Comparison of ENCODE assay signal across 26 cellular contexts in genomic region chr4:26223160-26223559, GRCh38.
A peak's percentile ranks its signal among the peaks of the same experiment; 100 is the strongest.
DNase-seq lines count a peak whose midpoint lies in the region; ATAC-seq, FAIRE-seq and TF ChIP-seq lines count a peak whose summit lies in the region.
"Had no signal": no experiment of that assay in that cellular context is flagged by ENCODE, and none has a peak within 500 bp of the region (broad histone marks: within the 10 kb centered on the region; RNA-seq: fewer than 3 reads in every experiment).

No MANE protein-coding gene starts in this region.

- no peaks in the 10 kb centered on the region for H3K79me2 ChIP-seq in keratinocyte (ENCODE audit: control insufficient read depth, insufficient read depth, low read length)

- DNase-seq in AG10803 (ENCODE audit: low read depth), result peak; percentile 39
- peak; percentile 16 for DNase-seq in HT1080 (ENCODE audit: low read depth)
- DNase-seq in amniotic epithelial cell (ENCODE audit: low read depth), result peak; percentile 49
- peak; percentile 68 for DNase-seq in keratinocyte (ENCODE audit: low read depth, low spot score)
- no peak for DNase-seq in posterior vena cava (ENCODE audit: low spot score)
- DNase-seq in activated T-cell treated with anti-CD3 and anti-CD28 coated beads, Interleukin-2, amount 50 U/mL, for 72 hours, result no peak
- DNase-seq in OCI-M2 (lab: John Stamatoyannopoulos, UW; ENCODE audit: unreplicated experiment), result no peak
- DNase-seq: activated CD4-positive, alpha-beta memory T cell treated with anti-CD3 and anti-CD28 coated beads, Interleukin-2, amount 10 ng/mL, durations not matched to agents 7 days and 5 days; activated naive CD4-positive, alpha-beta T cell treated with anti-CD3 and anti-CD28 coated beads, Interleukin-2, amount 50 U/mL, for 16 hours; Calu3; cerebellar nuclear complex; erythroblast; GOT3; naive B cell; NCI-H1417 treated with DMSO at 0.1 percent for 48 hours; NK-92 treated with Interleukin-12 subunit alpha and Interleukin-12 subunit beta, amount 100 ng/mL, for 24 hours; pancreas; right lobe of liver; RPMI8226; upper lobe of right lung had no signal

- H3K27me3 ChIP-seq in keratinocyte (ENCODE audit: control insufficient read depth, extremely low read depth, insufficient read depth, low read length), result peaks cover 2% of the 10 kb centered on the region
- H3K27me3 ChIP-seq: ascending aorta; BLaER1 treated with 17β-estradiol and CSF1 and Interleukin-3, amounts not matched to agents 10 nM and 100 nM; pancreas; right lobe of liver; upper lobe of right lung had no signal

- no peaks in the 10 kb centered on the region for H3K36me3 ChIP-seq in keratinocyte (ENCODE audit: control insufficient read depth in 2 of 2, extremely low read depth in 1 of 2, insufficient read depth in 2 of 2, low read length in 2 of 2)
- H3K36me3 ChIP-seq: ascending aorta, pancreas, right lobe of liver, upper lobe of right lung had no signal

- H4K20me1 ChIP-seq in keratinocyte (ENCODE audit: control insufficient read depth, extremely low read depth, insufficient read depth, low read length), result no peaks in the 10 kb centered on the region

- H3K9me1 ChIP-seq in keratinocyte (ENCODE audit: control insufficient read depth, extremely low read depth, insufficient read depth, low read length), result no peaks in the 10 kb centered on the region

- H3K4me1 Mint-ChIP-seq in activated T-cell treated with anti-CD3 and anti-CD28 coated beads, Interleukin-2, amount 50 U/mL, for 72 hours (ENCODE audit: low read depth), result no peaks in the 10 kb centered on the region
- H3K4me1 Mint-ChIP-seq: activated CD4-positive, alpha-beta memory T cell treated with anti-CD3 and anti-CD28 coated beads, Interleukin-2, amount 10 ng/mL, durations not matched to agents 7 days and 5 days had no signal

- H3K4me1 ChIP-seq in keratinocyte (ENCODE audit: control insufficient read depth, extremely low read depth, insufficient read depth, low read length), result peaks cover 21% of the 10 kb centered on the region
- H3K4me1 ChIP-seq: ascending aorta, pancreas, upper lobe of right lung had no signal

- TF ChIP-seq CTCF in AG10803 (conservative IDR thresholded peaks at IDR 0.05; ENCODE audit: low read length), result no peak
- TF ChIP-seq CTCF in keratinocyte (optimal IDR thresholded peaks at IDR 0.05 in 1 of 3, IDR thresholded peaks at IDR 0.05 in 1 of 3, conservative IDR thresholded peaks at IDR 0.05 in 1 of 3; ENCODE audit: extremely low read depth in 1 of 3, insufficient read depth in 2 of 3, low read length in 3 of 3), result no peak

- no peak for ATAC-seq in HG02884 (IDR thresholded peaks at IDR 0.05; ENCODE audit: unreplicated experiment)
- no peak for ATAC-seq in activated T-cell treated with anti-CD3 and anti-CD28 coated beads, Interleukin-2, amount 50 U/mL, for 72 hours (replicated peaks in 1 of 2)
- ATAC-seq: pancreas, right lobe of liver, SK-N-SH treated with all-trans-retinoic acid at 6 μM for 48 hours, upper lobe of right lung had no signal

- no peak overlapping the region for H3K27ac Mint-ChIP-seq in activated T-cell treated with anti-CD3 and anti-CD28 coated beads, Interleukin-2, amount 50 U/mL, for 72 hours
- H3K27ac Mint-ChIP-seq: activated CD4-positive, alpha-beta memory T cell treated with anti-CD3 and anti-CD28 coated beads, Interleukin-2, amount 10 ng/mL, durations not matched to agents 7 days and 5 days; memory B cell had no signal

- no peak overlapping the region for H3K27ac ChIP-seq in keratinocyte (ENCODE audit: control insufficient read depth, insufficient read depth, low read length)
- H3K27ac ChIP-seq: ascending aorta; BLaER1 treated with 17β-estradiol and CSF1 and Interleukin-3, amounts not matched to agents 10 nM and 100 nM; pancreas; right lobe of liver; upper lobe of right lung had no signal

- peaks cover 12% of the 10 kb centered on the region for H3K27me3 Mint-ChIP-seq in activated T-cell treated with anti-CD3 and anti-CD28 coated beads, Interleukin-2, amount 50 U/mL, for 72 hours (ENCODE audit: low read depth)
- H3K27me3 Mint-ChIP-seq: activated CD4-positive, alpha-beta memory T cell treated with anti-CD3 and anti-CD28 coated beads, Interleukin-2, amount 10 ng/mL, durations not matched to agents 7 days and 5 days had no signal

- dilution Hi-C loops in keratinocyte (cut with MboI; ENCODE audit: extremely low pct_ligation_motif_present, low sequenced_read_pairs), result no loop called here

- peak; percentile 95 for FAIRE-seq in keratinocyte (lab: Jason Lieb, UNC)
- FAIRE-seq: frontal cortex, pancreas had no signal

- intact Hi-C loops in posterior vena cava (cut with DNase I), result no loop called here

- peaks cover 0 to 1% of the 10 kb centered on the region in 2 donors for H3K36me3 Mint-ChIP-seq in activated T-cell treated with anti-CD3 and anti-CD28 coated beads, Interleukin-2, amount 50 U/mL, for 72 hours (ENCODE audit: insufficient read depth in 2 of 2)
- H3K36me3 Mint-ChIP-seq: memory B cell, naive B cell had no signal

- no peaks in the 10 kb centered on the region for H3K9me3 ChIP-seq in keratinocyte (ENCODE audit: control insufficient read depth, low read depth, low read length)
- H3K9me3 ChIP-seq: ascending aorta; BLaER1 treated with 17β-estradiol and CSF1 and Interleukin-3, amounts not matched to agents 10 nM and 100 nM; pancreas; right lobe of liver; upper lobe of right lung had no signal

- no peak overlapping the region for H3K9ac ChIP-seq in keratinocyte (ENCODE audit: control insufficient read depth, extremely low read depth, insufficient read depth, low read length)
- H3K9ac ChIP-seq: BLaER1 treated with 17β-estradiol and CSF1 and Interleukin-3, amounts not matched to agents 10 nM and 100 nM had no signal

- no peak overlapping the region for H2AFZ ChIP-seq in keratinocyte (ENCODE audit: control insufficient read depth, low read length)

- H3K4me3 Mint-ChIP-seq in activated T-cell treated with anti-CD3 and anti-CD28 coated beads, Interleukin-2, amount 50 U/mL, for 72 hours, result no peak overlapping the region
- H3K4me3 Mint-ChIP-seq: activated CD4-positive, alpha-beta memory T cell treated with anti-CD3 and anti-CD28 coated beads, Interleukin-2, amount 10 ng/mL, durations not matched to agents 7 days and 5 days; memory B cell; naive B cell had no signal

- H3K4me3 ChIP-seq in AG10803 (ENCODE audit: low read length) (no peak overlapping the region), keratinocyte (ENCODE audit: control insufficient read depth in 2 of 3, extremely low read depth in 1 of 3, insufficient read depth in 2 of 3, low read depth in 1 of 3, low read length in 3 of 3) (no peak overlapping the region)
- H3K4me3 ChIP-seq: ascending aorta; BLaER1 treated with 17β-estradiol and CSF1 and Interleukin-3, amounts not matched to agents 10 nM and 100 nM; pancreas; right lobe of liver; upper lobe of right lung had no signal

- H3K9me3 Mint-ChIP-seq in activated T-cell treated with anti-CD3 and anti-CD28 coated beads, Interleukin-2, amount 50 U/mL, for 72 hours, result peaks cover 2 to 3% of the 10 kb centered on the region in 2 donors
- H3K9me3 Mint-ChIP-seq: memory B cell had no signal

- no peak overlapping the region for H3K4me2 ChIP-seq in keratinocyte (ENCODE audit: control insufficient read depth, extremely low read depth, insufficient read depth, low read depth, low read length)
- H3K4me2 ChIP-seq: BLaER1 treated with 17β-estradiol and CSF1 and Interleukin-3, amounts not matched to agents 10 nM and 100 nM had no signal

Comparison
In these comparisons a context has a peak if more than half of its experiments do, and no peak if none do; other contexts are left out.
1. DNase-seq: peak in AG10803 (single experiment), HT1080 (single experiment), amniotic epithelial cell (single experiment) and keratinocyte (single experiment); none in posterior vena cava (single experiment), activated T-cell treated with anti-CD3 and anti-CD28 coated beads, Interleukin-2, amount 50 U/mL, for 72 hours (0 of 2) and OCI-M2 (single experiment).